In the genomic region with DNA sequence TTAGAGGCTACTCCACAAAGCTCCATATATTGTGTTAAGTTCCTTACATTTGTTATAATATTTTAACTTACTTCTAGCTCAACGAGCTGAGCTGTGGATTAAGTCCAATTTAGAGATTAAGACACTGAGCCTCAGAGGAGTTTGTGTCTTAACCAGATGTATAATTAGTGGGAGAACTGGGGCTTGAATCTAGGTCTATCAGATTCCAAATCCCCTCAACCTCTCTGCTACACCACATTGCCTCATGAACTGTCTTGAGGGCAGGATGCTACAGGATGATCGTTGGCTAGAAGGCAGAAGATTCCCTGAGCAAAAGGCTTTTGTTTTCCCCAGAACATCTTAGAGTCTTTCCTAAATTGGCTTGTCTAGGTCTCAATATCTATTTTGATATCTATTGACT, we compare ENCODE assay signal across 22 cellular contexts.
DNase-seq lines count a peak whose midpoint lies in the region; ATAC-seq and TF ChIP-seq lines count a peak whose summit lies in the region.
"Had no signal": no experiment of that assay in that cellular context is flagged by ENCODE, and none has a peak within 500 bp of the region (broad histone marks: within the 10 kb centered on the region; RNA-seq: fewer than 3 reads in every experiment).

No MANE protein-coding gene starts in this region.

- DNase-seq in D341Med (ENCODE audit: low spot score): peak; percentile 72
- DNase-seq in HCT116 (ENCODE audit: low read depth, low spot score): no peak
- DNase-seq in NCI-H82 (lab: John Stamatoyannopoulos, UW): peak; percentile 98
- DNase-seq in WERI-Rb-1: peak; percentile 51
- no peak for DNase-seq in activated naive CD4-positive, alpha-beta T cell treated with anti-CD3 and anti-CD28 coated beads, Interleukin-2, amount 50 U/mL, for 72 hours (ENCODE audit: low spot score in 2 of 2)
- DNase-seq in SW 1271 (lab: John Stamatoyannopoulos, UW): no peak
- no peak for DNase-seq in middle frontal gyrus (ENCODE audit: extremely low spot score, low spot score)
- DNase-seq: Caco-2; CD4-positive, CD25-positive, alpha-beta regulatory T cell; CD8-positive, alpha-beta T cell; DMS53; DMS79 treated with DMSO at 0.1 percent for 48 hours; GF-D8; GOT3; H7; HCEC 1CT; HFFc6 had no signal

- peaks cover 8 to 13% of the 10 kb centered on the region in 2 experiments; a peak in 3 of 4 replicates for H3K4me1 ChIP-seq in HCT116 (ENCODE audit: control insufficient read depth in 1 of 2, insufficient read depth in 2 of 2, low read length in 2 of 2)
- H3K4me1 ChIP-seq: BLaER1, Caco-2 had no signal

- H3K9me3 Mint-ChIP-seq in activated naive CD4-positive, alpha-beta T cell treated with anti-CD3 and anti-CD28 coated beads, Interleukin-2, amount 50 U/mL, for 72 hours: peaks cover 0 to 5% of the 10 kb centered on the region in 2 donors
- H3K9me3 Mint-ChIP-seq: HFFc6 had no signal

- H3K9me3 ChIP-seq in HCT116 (ENCODE audit: control insufficient read depth in 1 of 2, insufficient read depth in 1 of 2, low read depth in 1 of 2, low read length in 2 of 2): no peaks in the 10 kb centered on the region
- H3K9me3 ChIP-seq in WERI-Rb-1 (ENCODE audit: severe bottlenecking): no peaks in the 10 kb centered on the region
- H3K9me3 ChIP-seq: BLaER1, Caco-2 had no signal

- TF ChIP-seq CTCF in HCT116 (IDR thresholded peaks at IDR 0.05 in 2 of 3, conservative IDR thresholded peaks at IDR 0.05 in 1 of 3; ENCODE audit: borderline replicate concordance in 1 of 3, insufficient read depth in 1 of 3, low read depth in 2 of 3, low read length in 2 of 3) (no peak), WERI-Rb-1 (IDR thresholded peaks at IDR 0.05; ENCODE audit: low read depth, low read length) (no peak)

- no peak overlapping the region for H3K27ac ChIP-seq in HCT116 (ENCODE audit: low read depth, low read length)
- H3K27ac ChIP-seq in WERI-Rb-1: peak overlapping the region; percentile 0; the same call in 1 of the 2 replicates
- H3K27ac ChIP-seq: 22Rv1, BLaER1, C4-2B had no signal

- H3K36me3 Mint-ChIP-seq in activated naive CD4-positive, alpha-beta T cell treated with anti-CD3 and anti-CD28 coated beads, Interleukin-2, amount 50 U/mL, for 72 hours: no peaks in the 10 kb centered on the region
- H3K36me3 Mint-ChIP-seq: CD4-positive, CD25-positive, alpha-beta regulatory T cell; CD8-positive, alpha-beta T cell had no signal

- H3K4me2 ChIP-seq in HCT116 (ENCODE audit: low read length): no peak overlapping the region
- H3K4me2 ChIP-seq: BLaER1 had no signal

- RAD21 ChIA-PET in HCT116 (lab: Charles Lee; ENCODE audit: low non-redundant PET in 1 of 2, low total read pairs in 2 of 2, uncharacterized antibody in 2 of 2, unreplicated experiment in 2 of 2): no interaction called here

- no peaks in the 10 kb centered on the region for H4K20me1 ChIP-seq in HCT116 (ENCODE audit: insufficient read depth)
- H4K20me1 ChIP-seq: BLaER1 had no signal

- H3K79me2 ChIP-seq in HCT116 (ENCODE audit: insufficient read depth, low read length): no peaks in the 10 kb centered on the region

- BruUV-seq in HCT116 (replicated peaks; lab: Mats Ljungman, UMichigan): no TSS peak

- POLR2A ChIA-PET in HCT116 (lab: Charles Lee): no interaction called here

- no peaks in the 10 kb centered on the region for H3K27me3 ChIP-seq in HCT116 (ENCODE audit: insufficient read depth, low read length)
- no peaks in the 10 kb centered on the region for H3K27me3 ChIP-seq in WERI-Rb-1 (ENCODE audit: insufficient read depth, low read depth, severe bottlenecking)
- H3K27me3 ChIP-seq: BLaER1 had no signal

- intact Hi-C loops in HCT116 (cut with micrococcal nuclease): no loop called here

- TF ChIP-seq POLR2A in HCT116 (IDR thresholded peaks at IDR 0.05; ENCODE audit: borderline replicate concordance, extremely low read depth, insufficient read depth, insufficient read length): no peak

- CTCF ChIA-PET in HCT116 (lab: Charles Lee): no interaction called here

- H3K27ac Mint-ChIP-seq in activated naive CD4-positive, alpha-beta T cell treated with anti-CD3 and anti-CD28 coated beads, Interleukin-2, amount 50 U/mL, for 72 hours: no peak overlapping the region
- H3K27ac Mint-ChIP-seq: B cell; CD4-positive, CD25-positive, alpha-beta regulatory T cell; CD8-positive, alpha-beta T cell; HFFc6 had no signal

- H3K36me3 ChIP-seq in HCT116 (ENCODE audit: control insufficient read depth in 1 of 2, insufficient read depth in 2 of 2, low read length in 2 of 2): no peaks in the 10 kb centered on the region
- no peaks in the 10 kb centered on the region for H3K36me3 ChIP-seq in WERI-Rb-1
- H3K36me3 ChIP-seq: BLaER1 had no signal

- TF ChIP-seq RAD21 in HCT116 (IDR thresholded peaks at IDR 0.05; ENCODE audit: low read depth): no peak

- no peak for ATAC-seq in HCT116
- no peak for ATAC-seq in activated naive CD4-positive, alpha-beta T cell treated with anti-CD3 and anti-CD28 coated beads, Interleukin-2, amount 50 U/mL, for 72 hours
- ATAC-seq in HG03342 (IDR thresholded peaks at IDR 0.05; ENCODE audit: unreplicated experiment): no peak
- ATAC-seq: CD8-positive, alpha-beta T cell had no signal

- H3K9me2 ChIP-seq in HCT116 (ENCODE audit: insufficient read depth): no peaks in the 10 kb centered on the region

- no peak overlapping the region for H3K9ac ChIP-seq in HCT116 (ENCODE audit: low read length)
- H3K9ac ChIP-seq: BLaER1 had no signal

- no peak overlapping the region for H3K4me3 ChIP-seq in HCT116 (replicated peaks in 1 of 2; ENCODE audit: low read depth in 1 of 2, low read length in 2 of 2)
- H3K4me3 ChIP-seq in WERI-Rb-1 (ENCODE audit: low read depth, low read length): no peak overlapping the region; the same call in 1 of the 2 replicates
- H3K4me3 ChIP-seq: BLaER1 had no signal

- H2AFZ ChIP-seq in HCT116 (ENCODE audit: low read depth, low read length, poor library complexity, severe bottlenecking): peak overlapping the region; percentile 67

TF ChIP-seq in HCT116, 20 proteins besides CTCF, POLR2A, EP300 and RAD21:
- no peak for TF ChIP-seq CBX3 (IDR thresholded peaks at IDR 0.05; ENCODE audit: low read depth)
- TF ChIP-seq, protein P1, sequence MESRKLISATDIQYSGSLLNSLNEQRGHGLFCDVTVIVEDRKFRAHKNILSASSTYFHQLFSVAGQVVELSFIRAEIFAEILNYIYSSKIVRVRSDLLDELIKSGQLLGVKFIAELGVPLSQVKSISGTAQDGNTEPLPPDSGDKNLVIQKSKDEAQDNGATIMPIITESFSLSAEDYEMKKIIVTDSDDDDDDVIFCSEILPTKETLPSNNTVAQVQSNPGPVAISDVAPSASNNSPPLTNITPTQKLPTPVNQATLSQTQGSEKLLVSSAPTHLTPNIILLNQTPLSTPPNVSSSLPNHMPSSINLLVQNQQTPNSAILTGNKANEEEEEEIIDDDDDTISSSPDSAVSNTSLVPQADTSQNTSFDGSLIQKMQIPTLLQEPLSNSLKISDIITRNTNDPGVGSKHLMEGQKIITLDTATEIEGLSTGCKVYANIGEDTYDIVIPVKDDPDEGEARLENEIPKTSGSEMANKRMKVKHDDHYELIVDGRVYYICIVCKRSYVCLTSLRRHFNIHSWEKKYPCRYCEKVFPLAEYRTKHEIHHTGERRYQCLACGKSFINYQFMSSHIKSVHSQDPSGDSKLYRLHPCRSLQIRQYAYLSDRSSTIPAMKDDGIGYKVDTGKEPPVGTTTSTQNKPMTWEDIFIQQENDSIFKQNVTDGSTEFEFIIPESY (IDR thresholded peaks at IDR 0.05; ENCODE audit: extremely low read depth, insufficient replicate concordance, low read length): no peak
- TF ChIP-seq SP1 (IDR thresholded peaks at IDR 0.05; ENCODE audit: low read depth): no peak
- no peak for TF ChIP-seq SRF (IDR thresholded peaks at IDR 0.05; ENCODE audit: low read depth)
- no peak for TF ChIP-seq TCF7L2 (IDR thresholded peaks at IDR 0.05; ENCODE audit: borderline replicate concordance, extremely low read depth, insufficient read depth, insufficient read length)
- TF ChIP-seq EZH2 (IDR thresholded peaks at IDR 0.05): no peak
- no peak for TF ChIP-seq YY1 (IDR thresholded peaks at IDR 0.05; ENCODE audit: extremely low read depth, insufficient replicate concordance, low read depth, low read length)
- TF ChIP-seq FOSL1 (IDR thresholded peaks at IDR 0.05; ENCODE audit: low read depth): no peak
- TF ChIP-seq ZFX (IDR thresholded peaks at IDR 0.05): no peak
- TF ChIP-seq ZNF274 (IDR thresholded peaks at IDR 0.05; ENCODE audit: low read depth, low read length): no peak

Comparison
In these comparisons a context has a peak if more than half of its experiments do, and no peak if none do; other contexts are left out.
1. DNase-seq: peak in D341Med (single experiment), NCI-H82 (single experiment) and WERI-Rb-1 (single experiment); none in HCT116 (single experiment), activated naive CD4-positive, alpha-beta T cell treated with anti-CD3 and anti-CD28 coated beads, Interleukin-2, amount 50 U/mL, for 72 hours (0 of 2), SW 1271 (0 of 2) and middle frontal gyrus (single experiment).